In genomic region chr3:44414517-44415090, GRCh38 we compare ENCODE assay signal across 23 cellular contexts.
"Had no signal": no experiment of that assay in that cellular context is flagged by ENCODE, and none has a peak within 500 bp of the region (broad histone marks: within the 10 kb centered on the region; RNA-seq: fewer than 3 reads in every experiment).

No MANE protein-coding gene starts in this region.

- H3K9me3 Mint-ChIP-seq: activated naive CD4-positive, alpha-beta T cell treated with anti-CD3 and anti-CD28 coated beads, Interleukin-2, amount 50 U/mL, for 72 hours; brain; neural crest cell had no signal

- H3K4me2 ChIP-seq: smooth muscle cell had no signal

- H3K27me3 Mint-ChIP-seq: activated CD8-positive, alpha-beta memory T cell treated with anti-CD3 and anti-CD28 coated beads, Interleukin-2, amount 10 ng/mL, durations not matched to agents 7 days and 5 days; brain; naive B cell; stimulated activated memory B cell treated with anti-CD40 and anti-IgM and Interleukin-4, amounts not matched to agents 10 μg/mL and 1 μg/mL and 100 μg/mL, for 72 hours; T-helper 17 cell had no signal

- H3K4me1 ChIP-seq: gastroesophageal sphincter, lower lobe of right lung, sigmoid colon, stomach, suprapubic skin, transverse colon had no signal

- H3K27ac Mint-ChIP-seq: activated CD8-positive, alpha-beta memory T cell treated with anti-CD3 and anti-CD28 coated beads, Interleukin-2, amount 10 ng/mL, durations not matched to agents 7 days and 5 days; stimulated activated memory B cell treated with anti-CD40 and anti-IgM and Interleukin-4, amounts not matched to agents 10 μg/mL and 1 μg/mL and 100 μg/mL, for 72 hours; T-helper 17 cell had no signal

- H3K27ac ChIP-seq: gastroesophageal sphincter, heart left ventricle, lower lobe of right lung, sigmoid colon, stomach, suprapubic skin, transverse colon had no signal

- H3K36me3 Mint-ChIP-seq: activated CD8-positive, alpha-beta memory T cell treated with anti-CD3 and anti-CD28 coated beads, Interleukin-2, amount 10 ng/mL, durations not matched to agents 7 days and 5 days; activated naive CD4-positive, alpha-beta T cell treated with anti-CD3 and anti-CD28 coated beads, Interleukin-2, amount 50 U/mL, for 72 hours; brain; stimulated activated memory B cell treated with anti-CD40 and anti-IgM and Interleukin-4, amounts not matched to agents 10 μg/mL and 1 μg/mL and 100 μg/mL, for 72 hours had no signal

- H3K36me3 ChIP-seq: lower lobe of right lung, sigmoid colon, transverse colon had no signal

- H3K4me1 Mint-ChIP-seq: activated CD8-positive, alpha-beta memory T cell treated with anti-CD3 and anti-CD28 coated beads, Interleukin-2, amount 10 ng/mL, durations not matched to agents 7 days and 5 days; brain; neural crest cell; stimulated activated memory B cell treated with anti-CD40 and anti-IgM and Interleukin-4, amounts not matched to agents 10 μg/mL and 1 μg/mL and 100 μg/mL, for 72 hours; T-helper 17 cell had no signal

- H3K4me3 Mint-ChIP-seq: activated CD8-positive, alpha-beta memory T cell treated with anti-CD3 and anti-CD28 coated beads, Interleukin-2, amount 10 ng/mL, durations not matched to agents 7 days and 5 days; brain; neural crest cell; stimulated activated memory B cell treated with anti-CD40 and anti-IgM and Interleukin-4, amounts not matched to agents 10 μg/mL and 1 μg/mL and 100 μg/mL, for 72 hours; T-helper 17 cell had no signal

- ATAC-seq: activated CD8-positive, alpha-beta memory T cell treated with anti-CD3 and anti-CD28 coated beads, Interleukin-2, amount 10 ng/mL, durations not matched to agents 7 days and 5 days; activated naive CD4-positive, alpha-beta T cell treated with anti-CD3 and anti-CD28 coated beads, Interleukin-2, amount 50 U/mL, for 72 hours; gastroesophageal sphincter; heart left ventricle; left cardiac atrium; lower lobe of right lung; T-helper 17 cell had no signal

- H3K4me3 ChIP-seq: gastroesophageal sphincter, heart left ventricle, lower lobe of right lung, sigmoid colon, smooth muscle cell, stomach, suprapubic skin, transverse colon had no signal

- H3K27me3 ChIP-seq: gastroesophageal sphincter, heart left ventricle, sigmoid colon, stomach, suprapubic skin, transverse colon had no signal

- H3K9me3 ChIP-seq: gastroesophageal sphincter, heart left ventricle, lower lobe of right lung, sigmoid colon, stomach, suprapubic skin, transverse colon had no signal

- DNase-seq: activated CD4-positive, alpha-beta T cell treated with anti-CD3 and anti-CD28 coated beads for 4 hours; activated CD4-positive, alpha-beta T cell treated with anti-CD3 and anti-CD28 coated beads, Interleukin-2, amount 50 U/mL, for 48 hours; activated CD4-positive, CD25-positive, alpha-beta regulatory T cell; activated CD8-positive, alpha-beta memory T cell treated with anti-CD3 and anti-CD28 coated beads, Interleukin-2, amount 10 ng/mL, durations not matched to agents 7 days and 5 days; aorta; central memory CD4-positive, alpha-beta T cell; heart left ventricle; left cardiac atrium; lower lobe of right lung; naive B cell; retina; sigmoid colon; stimulated activated CD4-positive, alpha-beta T cell treated with anti-CD3 and anti-CD28 coated beads, Interleukin-15, amount 100 ng/mL, for 24 hours; stomach; T-helper 17 cell; transverse colon had no signal
